38 cellular contexts compared by ENCODE assay signal in genomic region chr6:81886157-81886556, GRCh38.
"Had no signal": no experiment of that assay in that cellular context is flagged by ENCODE, and none has a peak within 500 bp of the region (broad histone marks: within the 10 kb centered on the region; RNA-seq: fewer than 3 reads in every experiment).

No MANE protein-coding gene starts in this region.

- H3K36me3 Mint-ChIP-seq: activated CD8-positive, alpha-beta memory T cell treated with anti-CD3 and anti-CD28 coated beads, Interleukin-2, amount 10 ng/mL, durations not matched to agents 7 days and 5 days; activated naive CD4-positive, alpha-beta T cell treated with anti-CD3 and anti-CD28 coated beads, Interleukin-2, amount 10 ng/mL, durations not matched to agents 7 days and 5 days; activated naive CD4-positive, alpha-beta T cell treated with anti-CD3 and anti-CD28 coated beads, Interleukin-2, amount 50 U/mL, for 24 hours; activated naive CD8-positive, alpha-beta T cell; activated naive CD8-positive, alpha-beta T cell treated with anti-CD3 and anti-CD28 coated beads, Interleukin-2, amount 10 ng/mL, durations not matched to agents 7 days and 5 days; brain; WTC11 had no signal

- H3K36me3 ChIP-seq: ascending aorta, cardiac muscle cell, WERI-Rb-1 had no signal

- H3K27ac ChIP-seq: ascending aorta, cardiac muscle cell, WERI-Rb-1 had no signal

- H3K4me3 ChIP-seq: ascending aorta, cardiac muscle cell had no signal

- H3K4me3 Mint-ChIP-seq: activated CD4-positive, alpha-beta memory T cell treated with anti-CD3 and anti-CD28 coated beads, Interleukin-2, amount 10 ng/mL, durations not matched to agents 7 days and 5 days; activated CD4-positive, alpha-beta T cell treated with anti-CD3 and anti-CD28 coated beads for 36 hours; activated CD4-positive, alpha-beta T cell treated with anti-CD3 and anti-CD28 coated beads, Interleukin-2, amount 10 ng/mL, durations not matched to agents 7 days and 5 days; activated CD8-positive, alpha-beta memory T cell treated with anti-CD3 and anti-CD28 coated beads, Interleukin-2, amount 10 ng/mL, durations not matched to agents 7 days and 5 days; activated CD8-positive, alpha-beta T cell treated with anti-CD3 and anti-CD28 coated beads, Interleukin-2, amount 10 ng/mL, durations not matched to agents 7 days and 5 days; activated naive CD4-positive, alpha-beta T cell treated with anti-CD3 and anti-CD28 coated beads, Interleukin-2, amount 10 ng/mL, durations not matched to agents 7 days and 5 days; activated naive CD4-positive, alpha-beta T cell treated with anti-CD3 and anti-CD28 coated beads, Interleukin-2, amount 50 U/mL, for 24 hours; activated naive CD8-positive, alpha-beta T cell; activated naive CD8-positive, alpha-beta T cell treated with anti-CD3 and anti-CD28 coated beads, Interleukin-2, amount 10 ng/mL, durations not matched to agents 7 days and 5 days; activated naive CD8-positive, alpha-beta T cell treated with anti-CD3 and anti-CD28 coated beads, Interleukin-2, amount 50 U/mL, for 24 hours; activated T-cell treated with anti-CD3 and anti-CD28 coated beads, Interleukin-2, amount 50 U/mL, for 24 hours; brain; central memory CD8-positive, alpha-beta T cell; T-helper 1 cell treated with Interleukin-12 subunit alpha and Interleukin-12 subunit beta and Interleukin-4 antibody, amounts not matched to agents 30 μg/mL and 1 μg/mL, for 36 hours; T-helper 2 cell treated with Interferon-gamma antibody and Interleukin-4, amounts not matched to agents 5 μg/mL and 100 μg/mL, for 36 hours; WTC11 had no signal

- H3K9me3 Mint-ChIP-seq: activated CD4-positive, alpha-beta memory T cell treated with anti-CD3 and anti-CD28 coated beads, Interleukin-2, amount 10 ng/mL, durations not matched to agents 7 days and 5 days; activated naive CD4-positive, alpha-beta T cell treated with anti-CD3 and anti-CD28 coated beads, Interleukin-2, amount 10 ng/mL, durations not matched to agents 7 days and 5 days; activated naive CD4-positive, alpha-beta T cell treated with anti-CD3 and anti-CD28 coated beads, Interleukin-2, amount 50 U/mL, for 24 hours; activated naive CD8-positive, alpha-beta T cell treated with anti-CD3 and anti-CD28 coated beads, Interleukin-2, amount 50 U/mL, for 24 hours; activated T-cell treated with anti-CD3 and anti-CD28 coated beads, Interleukin-2, amount 50 U/mL, for 24 hours; activated T-helper 2 cell treated with anti-CD3 and anti-CD28 coated beads, Interferon-gamma antibody, Interleukin-2, Interleukin-4, amounts not matched to agents 10 μg/mL and 5 μg/mL and 100 μg/mL, durations not matched to agents 14 hours and 24 hours and 36 hours; brain; T-helper 2 cell treated with Interferon-gamma antibody and Interleukin-4, amounts not matched to agents 5 μg/mL and 100 μg/mL, for 36 hours had no signal

- H3K4me1 Mint-ChIP-seq: activated CD4-positive, alpha-beta memory T cell treated with anti-CD3 and anti-CD28 coated beads, Interleukin-2, amount 10 ng/mL, durations not matched to agents 7 days and 5 days; activated CD4-positive, alpha-beta T cell treated with anti-CD3 and anti-CD28 coated beads for 36 hours; activated CD4-positive, alpha-beta T cell treated with anti-CD3 and anti-CD28 coated beads, Interleukin-2, amount 10 ng/mL, durations not matched to agents 7 days and 5 days; activated CD8-positive, alpha-beta memory T cell treated with anti-CD3 and anti-CD28 coated beads, Interleukin-2, amount 10 ng/mL, durations not matched to agents 7 days and 5 days; activated naive CD4-positive, alpha-beta T cell treated with anti-CD3 and anti-CD28 coated beads, Interleukin-2, amount 10 ng/mL, durations not matched to agents 7 days and 5 days; activated naive CD4-positive, alpha-beta T cell treated with anti-CD3 and anti-CD28 coated beads, Interleukin-2, amount 50 U/mL, for 24 hours; activated naive CD8-positive, alpha-beta T cell treated with anti-CD3 and anti-CD28 coated beads, Interleukin-2, amount 10 ng/mL, durations not matched to agents 7 days and 5 days; activated naive CD8-positive, alpha-beta T cell treated with anti-CD3 and anti-CD28 coated beads, Interleukin-2, amount 50 U/mL, for 24 hours; brain; central memory CD8-positive, alpha-beta T cell; WTC11 had no signal

- DNase-seq: activated CD4-positive, alpha-beta memory T cell treated with anti-CD3 and anti-CD28 coated beads, Interleukin-2, amount 10 ng/mL, durations not matched to agents 7 days and 5 days; activated CD4-positive, alpha-beta T cell treated with anti-CD3 and anti-CD28 coated beads for 1 hour; activated CD4-positive, alpha-beta T cell treated with anti-CD3 and anti-CD28 coated beads for 36 hours; activated CD4-positive, alpha-beta T cell treated with anti-CD3 and anti-CD28 coated beads for 48 hours; activated CD4-positive, alpha-beta T cell treated with anti-CD3 and anti-CD28 coated beads, Interleukin-2, amount 10 ng/mL, durations not matched to agents 7 days and 5 days; activated CD4-positive, alpha-beta T cell treated with anti-CD3 and anti-CD28 coated beads, Interleukin-2, amount 50 U/mL, for 48 hours; activated CD4-positive, CD25-positive, alpha-beta regulatory T cell; activated CD8-positive, alpha-beta memory T cell treated with anti-CD3 and anti-CD28 coated beads for 24 hours; activated CD8-positive, alpha-beta memory T cell treated with anti-CD3 and anti-CD28 coated beads, Interleukin-2, amount 10 ng/mL, durations not matched to agents 7 days and 5 days; activated CD8-positive, alpha-beta memory T cell treated with anti-CD3 and anti-CD28 coated beads, Interleukin-2, amount 50 U/mL, for 48 hours; activated CD8-positive, alpha-beta T cell treated with anti-CD3 and anti-CD28 coated beads, Interleukin-2, amount 10 ng/mL, durations not matched to agents 7 days and 5 days; activated effector memory CD4-positive, alpha-beta T cell treated with Interleukin-2 at 50 U/mL for 16 hours; activated gamma-delta T cell; activated naive CD4-positive, alpha-beta T cell treated with anti-CD3 and anti-CD28 coated beads, Interleukin-2, amount 10 ng/mL, durations not matched to agents 7 days and 5 days; activated naive CD4-positive, alpha-beta T cell treated with Interleukin-2 at 50 U/mL for 16 hours; activated naive CD8-positive, alpha-beta T cell treated with anti-CD3 and anti-CD28 coated beads, Interleukin-2, amount 10 ng/mL, durations not matched to agents 7 days and 5 days; activated naive CD8-positive, alpha-beta T cell treated with anti-CD3 and anti-CD28 coated beads, Interleukin-2, amount 50 U/mL, for 24 hours; activated T-cell treated with anti-CD3 and anti-CD28 coated beads, Interleukin-2, amount 50 U/mL, for 24 hours; activated T-cell treated with anti-CD3 and anti-CD28 coated beads, Interleukin-2, amount 50 U/mL, for 48 hours; amygdala; anterior cingulate cortex; caudate nucleus; cerebellar nuclear complex; T-helper 2 cell; T-helper 9 cell; WERI-Rb-1 had no signal

- ATAC-seq: activated CD4-positive, alpha-beta T cell treated with anti-CD3 and anti-CD28 coated beads for 36 hours; activated CD4-positive, CD25-positive, alpha-beta regulatory T cell treated with anti-CD3 and anti-CD28 coated beads, Interleukin-2, amount 50 U/mL, for 24 hours; activated CD8-positive, alpha-beta memory T cell treated with anti-CD3 and anti-CD28 coated beads, Interleukin-2, amount 10 ng/mL, durations not matched to agents 7 days and 5 days; activated CD8-positive, alpha-beta T cell treated with anti-CD3 and anti-CD28 coated beads, Interleukin-2, amount 10 ng/mL, durations not matched to agents 7 days and 5 days; activated naive CD8-positive, alpha-beta T cell treated with anti-CD3 and anti-CD28 coated beads, Interleukin-2, amount 50 U/mL, for 24 hours; WTC11 had no signal

- H3K27ac Mint-ChIP-seq: activated CD4-positive, alpha-beta memory T cell treated with anti-CD3 and anti-CD28 coated beads, Interleukin-2, amount 10 ng/mL, durations not matched to agents 7 days and 5 days; activated CD4-positive, alpha-beta T cell treated with anti-CD3 and anti-CD28 coated beads for 36 hours; activated CD4-positive, alpha-beta T cell treated with anti-CD3 and anti-CD28 coated beads, Interleukin-2, amount 10 ng/mL, durations not matched to agents 7 days and 5 days; activated CD8-positive, alpha-beta memory T cell treated with anti-CD3 and anti-CD28 coated beads, Interleukin-2, amount 10 ng/mL, durations not matched to agents 7 days and 5 days; activated CD8-positive, alpha-beta T cell treated with anti-CD3 and anti-CD28 coated beads, Interleukin-2, amount 10 ng/mL, durations not matched to agents 7 days and 5 days; activated naive CD4-positive, alpha-beta T cell treated with anti-CD3 and anti-CD28 coated beads, Interleukin-2, amount 10 ng/mL, durations not matched to agents 7 days and 5 days; activated naive CD4-positive, alpha-beta T cell treated with anti-CD3 and anti-CD28 coated beads, Interleukin-2, amount 50 U/mL, for 24 hours; activated naive CD8-positive, alpha-beta T cell; activated naive CD8-positive, alpha-beta T cell treated with anti-CD3 and anti-CD28 coated beads, Interleukin-2, amount 10 ng/mL, durations not matched to agents 7 days and 5 days; activated naive CD8-positive, alpha-beta T cell treated with anti-CD3 and anti-CD28 coated beads, Interleukin-2, amount 50 U/mL, for 24 hours; activated T-cell treated with anti-CD3 and anti-CD28 coated beads, Interleukin-2, amount 50 U/mL, for 24 hours; activated T-helper 2 cell treated with anti-CD3 and anti-CD28 coated beads, Interferon-gamma antibody, Interleukin-2, Interleukin-4, amounts not matched to agents 10 μg/mL and 5 μg/mL and 100 μg/mL, durations not matched to agents 14 hours and 24 hours and 36 hours; brain; T-helper 1 cell treated with Interleukin-12 subunit alpha and Interleukin-12 subunit beta and Interleukin-4 antibody, amounts not matched to agents 30 μg/mL and 1 μg/mL, for 36 hours; T-helper 2 cell treated with Interferon-gamma antibody and Interleukin-4, amounts not matched to agents 5 μg/mL and 100 μg/mL, for 36 hours; WTC11 had no signal

- FAIRE-seq: bronchial epithelial cell had no signal

- H3K27me3 ChIP-seq: ascending aorta, cardiac muscle cell had no signal

- H3K27me3 Mint-ChIP-seq: activated CD4-positive, alpha-beta memory T cell treated with anti-CD3 and anti-CD28 coated beads, Interleukin-2, amount 10 ng/mL, durations not matched to agents 7 days and 5 days; activated CD4-positive, alpha-beta T cell treated with anti-CD3 and anti-CD28 coated beads for 36 hours; activated CD4-positive, alpha-beta T cell treated with anti-CD3 and anti-CD28 coated beads, Interleukin-2, amount 10 ng/mL, durations not matched to agents 7 days and 5 days; activated CD8-positive, alpha-beta memory T cell treated with anti-CD3 and anti-CD28 coated beads, Interleukin-2, amount 10 ng/mL, durations not matched to agents 7 days and 5 days; activated naive CD4-positive, alpha-beta T cell treated with anti-CD3 and anti-CD28 coated beads, Interleukin-2, amount 10 ng/mL, durations not matched to agents 7 days and 5 days; activated naive CD4-positive, alpha-beta T cell treated with anti-CD3 and anti-CD28 coated beads, Interleukin-2, amount 50 U/mL, for 24 hours; activated naive CD8-positive, alpha-beta T cell; activated naive CD8-positive, alpha-beta T cell treated with anti-CD3 and anti-CD28 coated beads, Interleukin-2, amount 10 ng/mL, durations not matched to agents 7 days and 5 days; activated naive CD8-positive, alpha-beta T cell treated with anti-CD3 and anti-CD28 coated beads, Interleukin-2, amount 50 U/mL, for 24 hours; activated T-cell treated with anti-CD3 and anti-CD28 coated beads, Interleukin-2, amount 50 U/mL, for 24 hours; brain; central memory CD8-positive, alpha-beta T cell had no signal

- H3K9me3 ChIP-seq: ascending aorta had no signal
